ENCODE assay signal across 18 cellular contexts in genomic region chr20:57877131-57877784, GRCh38.
DNase-seq lines count a peak whose midpoint lies in the region; ATAC-seq and TF ChIP-seq lines count a peak whose summit lies in the region.
"Had no signal": no experiment of that assay in that cellular context is flagged by ENCODE, and none has a peak within 500 bp of the region (broad histone marks: within the 10 kb centered on the region; RNA-seq: fewer than 3 reads in every experiment).

No MANE protein-coding gene starts in this region.

- ATAC-seq in activated CD8-positive, alpha-beta memory T cell treated with anti-CD3 and anti-CD28 coated beads, Interleukin-2, amount 10 ng/mL, durations not matched to agents 7 days and 5 days, result no peak
- ATAC-seq in HG02885 (IDR thresholded peaks at IDR 0.05; ENCODE audit: poor library complexity, unreplicated experiment), result no peak
- ATAC-seq: Right ventricle myocardium inferior had no signal

- no peaks in the 10 kb centered on the region for H3K36me3 ChIP-seq in neural progenitor cell

- no peaks in the 10 kb centered on the region for H3K4me1 Mint-ChIP-seq in activated CD8-positive, alpha-beta memory T cell treated with anti-CD3 and anti-CD28 coated beads, Interleukin-2, amount 10 ng/mL, durations not matched to agents 7 days and 5 days
- H3K4me1 Mint-ChIP-seq in neural progenitor cell, result peaks cover 12% of the 10 kb centered on the region

- peak overlapping the region; percentile 26 for H2AFZ ChIP-seq in neural progenitor cell (replicated peaks)

- H3K4me3 Mint-ChIP-seq in activated CD8-positive, alpha-beta memory T cell treated with anti-CD3 and anti-CD28 coated beads, Interleukin-2, amount 10 ng/mL, durations not matched to agents 7 days and 5 days, result no peak overlapping the region
- H3K4me3 Mint-ChIP-seq in neural progenitor cell, result no peak overlapping the region
- H3K4me3 Mint-ChIP-seq: CD4-positive, alpha-beta T cell had no signal

- H3K9ac ChIP-seq in neural progenitor cell, result no peak overlapping the region

- DNase-seq in activated CD8-positive, alpha-beta memory T cell treated with anti-CD3 and anti-CD28 coated beads, Interleukin-2, amount 10 ng/mL, durations not matched to agents 7 days and 5 days, result peak; percentile 30
- no peak for DNase-seq in activated CD8-positive, alpha-beta memory T cell treated with anti-CD3 and anti-CD28 coated beads, Interleukin-2, amount 50 U/mL, for 4 hours
- DNase-seq in ecto neural progenitor cell (ENCODE audit: low spot score) (peak; percentile 19), neural progenitor cell (ENCODE audit: low spot score) (no peak)
- DNase-seq in stimulated activated CD4-positive, alpha-beta T cell treated with anti-CD3 and anti-CD28 coated beads, Interleukin-4, amount 100 ng/mL, for 1 hour, result no peak
- no peak for DNase-seq in activated effector memory CD4-positive, alpha-beta T cell treated with Interleukin-2 at 50 U/mL for 16 hours
- DNase-seq: Caco-2; CD4-positive, alpha-beta T cell; DMS153; GF-D8; HCEC 1CT; NCI-H1105; NCI-H2081; NCI-H2171 treated with DMSO at 0.1 percent for 48 hours; NCI-H446; NCI-H526 treated with DMSO at 0.1 percent for 48 hours had no signal

- no peaks in the 10 kb centered on the region for H3K27me3 ChIP-seq in neural progenitor cell

- no peaks in the 10 kb centered on the region for H3K9me3 Mint-ChIP-seq in activated CD8-positive, alpha-beta memory T cell treated with anti-CD3 and anti-CD28 coated beads, Interleukin-2, amount 10 ng/mL, durations not matched to agents 7 days and 5 days (ENCODE audit: low read depth)
- H3K9me3 Mint-ChIP-seq in neural progenitor cell, result no peaks in the 10 kb centered on the region
- H3K9me3 Mint-ChIP-seq: CD4-positive, alpha-beta T cell had no signal

- H3K27ac Mint-ChIP-seq in activated CD8-positive, alpha-beta memory T cell treated with anti-CD3 and anti-CD28 coated beads, Interleukin-2, amount 10 ng/mL, durations not matched to agents 7 days and 5 days, result no peak overlapping the region
- H3K27ac Mint-ChIP-seq in neural progenitor cell, result no peak overlapping the region
- H3K27ac Mint-ChIP-seq: CD4-positive, alpha-beta T cell had no signal

- no peaks in the 10 kb centered on the region for H3K36me3 Mint-ChIP-seq in activated CD8-positive, alpha-beta memory T cell treated with anti-CD3 and anti-CD28 coated beads, Interleukin-2, amount 10 ng/mL, durations not matched to agents 7 days and 5 days
- no peaks in the 10 kb centered on the region for H3K36me3 Mint-ChIP-seq in neural progenitor cell

- no peaks in the 10 kb centered on the region for H4K20me1 ChIP-seq in neural progenitor cell (ENCODE audit: low read depth)

- no peak for TF ChIP-seq CTCF in neural progenitor cell (IDR thresholded peaks at IDR 0.05)

- CTCF ChIA-PET in activated CD8-positive, alpha-beta memory T cell treated with anti-CD3 and anti-CD28 coated beads, Interleukin-2, amount 10 ng/mL, durations not matched to agents 7 days and 5 days (lab: Charles Lee), result no interaction called here

- H3K4me3 ChIP-seq in neural progenitor cell, result no peak overlapping the region

- no peak overlapping the region for H3K27ac ChIP-seq in neural progenitor cell

- H3K79me2 ChIP-seq in neural progenitor cell (ENCODE audit: low read depth), result no peaks in the 10 kb centered on the region

- H3F3A ChIP-seq in neural progenitor cell (ENCODE audit: low read depth), result no peaks in the 10 kb centered on the region

- H3K4me2 ChIP-seq in neural progenitor cell, result no peak overlapping the region

- H3K9me3 ChIP-seq in neural progenitor cell (ENCODE audit: low read depth), result no peaks in the 10 kb centered on the region
- H3K9me3 ChIP-seq: Caco-2 had no signal

- peaks cover 13% of the 10 kb centered on the region for H3K27me3 Mint-ChIP-seq in activated CD8-positive, alpha-beta memory T cell treated with anti-CD3 and anti-CD28 coated beads, Interleukin-2, amount 10 ng/mL, durations not matched to agents 7 days and 5 days
- H3K27me3 Mint-ChIP-seq in neural progenitor cell (ENCODE audit: insufficient read depth, low read depth), result peaks cover 4% of the 10 kb centered on the region

- peaks cover 6% of the 10 kb centered on the region for H3K4me1 ChIP-seq in neural progenitor cell
- H3K4me1 ChIP-seq: Caco-2 had no signal

Comparison
In these comparisons a context has a peak if more than half of its experiments do, and no peak if none do; other contexts are left out.
1. DNase-seq: peak in activated CD8-positive, alpha-beta memory T cell treated with anti-CD3 and anti-CD28 coated beads, Interleukin-2, amount 10 ng/mL, durations not matched to agents 7 days and 5 days (single experiment) and ecto neural progenitor cell (single experiment); none in activated CD8-positive, alpha-beta memory T cell treated with anti-CD3 and anti-CD28 coated beads, Interleukin-2, amount 50 U/mL, for 4 hours (single experiment), neural progenitor cell (single experiment), stimulated activated CD4-positive, alpha-beta T cell treated with anti-CD3 and anti-CD28 coated beads, Interleukin-4, amount 100 ng/mL, for 1 hour (single experiment) and activated effector memory CD4-positive, alpha-beta T cell treated with Interleukin-2 at 50 U/mL for 16 hours (single experiment).